Comparison of ENCODE assay signal across 9 cellular contexts in the genomic region with DNA sequence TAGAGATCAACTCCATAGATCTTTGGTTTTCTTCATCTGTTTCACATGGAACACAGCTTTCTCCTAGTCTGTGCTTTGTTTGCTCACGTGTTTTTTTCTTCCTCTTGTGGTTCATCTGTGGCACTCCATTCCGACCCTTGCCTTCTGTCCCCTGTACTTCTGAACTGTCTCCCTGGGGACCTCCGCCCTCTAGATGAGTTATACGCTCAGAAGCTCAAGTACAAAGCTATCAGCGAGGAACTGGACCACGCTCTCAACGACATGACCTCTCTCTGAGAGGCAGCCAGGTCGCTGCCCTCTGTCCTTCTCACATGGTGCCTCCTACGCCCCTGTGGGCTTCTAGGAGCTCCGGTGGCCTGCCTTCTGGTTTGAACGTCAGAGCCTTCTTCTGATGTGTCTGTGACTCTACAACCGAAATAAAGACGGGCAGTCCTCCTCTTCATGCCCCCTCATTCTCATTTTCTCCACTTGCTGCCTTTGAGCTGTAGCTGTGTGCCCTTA. TPM values are rescaled to one million over a fixed set of nuclear protein-coding genes. Genes with fewer than 3 reads are reported as not detected.
DNase-seq lines count a peak whose midpoint lies in the region; ATAC-seq and TF ChIP-seq lines count a peak whose summit lies in the region.
"Had no signal": no experiment of that assay in that cellular context is flagged by ENCODE, and none has a peak within 500 bp of the region (broad histone marks: within the 10 kb centered on the region; RNA-seq: fewer than 3 reads in every experiment).

No MANE protein-coding gene starts in this region.

- no peak overlapping the region for H3K9ac ChIP-seq in trophoblast cell (ENCODE audit: low read length)

- no peak overlapping the region for H2BK5ac ChIP-seq in trophoblast cell (ENCODE audit: low read depth, low read length, poor library complexity)

- H2BK120ac ChIP-seq in trophoblast cell (ENCODE audit: insufficient read depth, low read length, poor library complexity): no peak overlapping the region

- peak overlapping the region; percentile 80 for H3K27ac Mint-ChIP-seq in CD4-positive, alpha-beta T cell
- H3K27ac Mint-ChIP-seq in T-cell: peak overlapping the region; percentile 90 to 92

- H2BK12ac ChIP-seq in trophoblast cell (ENCODE audit: low read length): no peak overlapping the region

- H3K36me3 ChIP-seq in esophagus muscularis mucosa (peaks cover 80 to 100% (median 99%) of the 10 kb centered on the region in 4 donors), trophoblast cell (ENCODE audit: control insufficient read depth in 1 of 2, insufficient read depth in 2 of 2, low read length in 2 of 2) (peaks cover 69 to 90% of the 10 kb centered on the region in 2 experiments), MG63 (peaks cover 100% of the 10 kb centered on the region)

- POLR2A ChIA-PET in CD4-positive, alpha-beta T cell (lab: Charles Lee): interaction anchor here (0.6 to 3.1 kb wide), 11 partner anchors 9 to 366 kb away, joined by 3 to 32 read pairs (median 8); a partner anchor contains a TSS
- POLR2A ChIA-PET in T-cell (lab: Charles Lee): interaction anchor here (0.7 to 2.4 kb wide), 3 partner anchors 8 to 47 kb away, joined by 3 to 8 read pairs (median 5); no protein-coding TSS in a partner anchor

- H3K4ac ChIP-seq in trophoblast cell (ENCODE audit: low read depth, low read length): no peak overlapping the region

- no peaks in the 10 kb centered on the region for H3K79me2 ChIP-seq in trophoblast cell (ENCODE audit: control insufficient read depth, insufficient read depth, low read length, poor library complexity)

- TF ChIP-seq EP300 in esophagus muscularis mucosa (IDR thresholded peaks at IDR 0.05): no peak

- peaks cover 98% of the 10 kb centered on the region for H3K36me3 Mint-ChIP-seq in CD4-positive, alpha-beta T cell (ENCODE audit: low read depth)
- H3K36me3 Mint-ChIP-seq in T-cell: peaks cover 50% of the 10 kb centered on the region

- no peak overlapping the region for H4K8ac ChIP-seq in trophoblast cell (ENCODE audit: low read depth, low read length)

- H2AK5ac ChIP-seq in trophoblast cell (ENCODE audit: low read length): no peak overlapping the region

- H3K4me1 ChIP-seq in esophagus muscularis mucosa: peaks cover 0 to 67% (median 63%) of the 10 kb centered on the region in 4 donors
- H3K4me1 ChIP-seq in trophoblast cell (ENCODE audit: control insufficient read depth in 1 of 2, insufficient read depth in 2 of 2, low read length in 2 of 2): peaks cover 19 to 46% of the 10 kb centered on the region in 2 experiments

- intact Hi-C loops in CD4-positive, alpha-beta T cell (cut with DNase I, micrococcal nuclease): loop anchor here in 1 of 2 experiments (2.0 to 5.0 kb wide), 2 partner anchors 16 to 33 kb away; no protein-coding TSS in a partner anchor
- intact Hi-C loops in esophagus muscularis mucosa (cut with DNase I): no loop called here

- no peaks in the 10 kb centered on the region for H3K27me3 ChIP-seq in CD4-positive, alpha-beta T cell (ENCODE audit: control insufficient read depth, insufficient read depth, low read length)
- H3K27me3 ChIP-seq in esophagus muscularis mucosa (no peaks in the 10 kb centered on the region), trophoblast cell (ENCODE audit: insufficient read depth, low read length) (no peaks in the 10 kb centered on the region), MG63 (no peaks in the 10 kb centered on the region)

- peak overlapping the region; percentile 5 for H4K91ac ChIP-seq in trophoblast cell (ENCODE audit: low read depth, low read length)

- no peak overlapping the region for H3K14ac ChIP-seq in trophoblast cell (ENCODE audit: low read length)

- H3K23ac ChIP-seq in trophoblast cell (ENCODE audit: low read length): no peak overlapping the region

- H3K79me1 ChIP-seq in trophoblast cell (ENCODE audit: low read length): peaks cover 4% of the 10 kb centered on the region

- H3K27ac ChIP-seq in CD4-positive, alpha-beta T cell (ENCODE audit: low read depth, low read length): no peak overlapping the region
- H3K27ac ChIP-seq in esophagus muscularis mucosa (replicated peaks in 1 of 4): peak overlapping the region; percentile 64 to 100 (median 98)
- H3K27ac ChIP-seq in trophoblast cell (ENCODE audit: low read depth, low read length): peak overlapping the region; percentile 16

- H4K12ac ChIP-seq in trophoblast cell (ENCODE audit: low read depth, low read length): no peak overlapping the region

- no peaks in the 10 kb centered on the region for H3K9me3 Mint-ChIP-seq in CD4-positive, alpha-beta T cell
- no peaks in the 10 kb centered on the region for H3K9me3 Mint-ChIP-seq in T-cell

- no peak overlapping the region for H3K4me2 ChIP-seq in trophoblast cell (ENCODE audit: low read length)

- no peak overlapping the region for H3K18ac ChIP-seq in trophoblast cell (ENCODE audit: low read length)

- no peaks in the 10 kb centered on the region for H3K27me3 Mint-ChIP-seq in CD4-positive, alpha-beta T cell
- no peaks in the 10 kb centered on the region for H3K27me3 Mint-ChIP-seq in T-cell

- CTCF ChIA-PET in CD4-positive, alpha-beta T cell (lab: Charles Lee): interaction anchor here (1.0 to 1.9 kb wide), 6 partner anchors 10 to 54 kb away, joined by 3 to 8 read pairs (median 6); a partner anchor contains a TSS
- CTCF ChIA-PET in T-cell (lab: Charles Lee): interaction anchor here (0.5 to 1.7 kb wide), 7 partner anchors 8 to 1519 kb away, joined by 3 to 5 read pairs (median 4); no protein-coding TSS in a partner anchor

- H3K4me1 Mint-ChIP-seq in CD4-positive, alpha-beta T cell (ENCODE audit: low read depth): peaks cover 32% of the 10 kb centered on the region
- H3K4me1 Mint-ChIP-seq in T-cell: peaks cover 25 to 40% (median 26%) of the 10 kb centered on the region in 3 donors

- no peak for TF ChIP-seq POLR2A in esophagus muscularis mucosa (IDR thresholded peaks at IDR 0.05; ENCODE audit: low read depth)

- 66% methylated on average over 13 of the region's 13 CpGs for WGBS in esophagus muscularis mucosa
- WGBS in trophoblast cell (ENCODE audit: extremely low coverage, insufficient coverage, insufficient read length): no CpG with 5 or more reads among the region's 13 CpGs

- no peak for TF ChIP-seq CTCF in CD4-positive, alpha-beta T cell (IDR thresholded peaks at IDR 0.05)
- TF ChIP-seq CTCF in esophagus muscularis mucosa (IDR thresholded peaks at IDR 0.05) (no peak), GM20000 (IDR thresholded peaks at IDR 0.05; ENCODE audit: extremely low read depth, missing control alignments) (no peak)

- ATAC-seq in CD4-positive, alpha-beta T cell (ENCODE audit: poor library complexity): peak; percentile 66
- ATAC-seq in T-cell (replicated peaks in 1 of 4): peak; percentile 19 to 77 (median 62)
- ATAC-seq in GM21619 (IDR thresholded peaks at IDR 0.05; ENCODE audit: unreplicated experiment): no peak

- DNase-seq in CD4-positive, alpha-beta T cell: no peak
- DNase-seq in T-cell: peak in 2 of 34 experiments; percentile 26 to 31
- no peak for DNase-seq in esophagus muscularis mucosa (ENCODE audit: extremely low spot score)
- no peak for DNase-seq in trophoblast cell
- no peak for DNase-seq in GM20000 (ENCODE audit: low spot score)
- DNase-seq in MG63: no peak
- DNase-seq in OCI-M1 (lab: John Stamatoyannopoulos, UW): no peak
- DNase-seq: DMS 273 treated with DMSO at 0.1 percent for 48 hours had no signal

- H3K4me3 Mint-ChIP-seq in CD4-positive, alpha-beta T cell: peak overlapping the region; percentile 64
- H3K4me3 Mint-ChIP-seq in T-cell: peak overlapping the region in 2 of 3 donors; percentile 51 to 53

- H3K4me3 ChIP-seq in esophagus muscularis mucosa (no peak overlapping the region), trophoblast cell (ENCODE audit: low read depth, low read length) (no peak overlapping the region), MG63 (no peak overlapping the region)

- H2AFZ ChIP-seq in trophoblast cell (ENCODE audit: insufficient read depth, low read length, poor library complexity): no peak overlapping the region

- no peaks in the 10 kb centered on the region for H3K9me3 ChIP-seq in CD4-positive, alpha-beta T cell (ENCODE audit: control insufficient read depth, low read length)
- H3K9me3 ChIP-seq in esophagus muscularis mucosa: no peaks in the 10 kb centered on the region
- no peaks in the 10 kb centered on the region for H3K9me3 ChIP-seq in trophoblast cell (ENCODE audit: insufficient read depth, low read depth, low read length)
- H3K9me3 ChIP-seq in MG63: no peaks in the 10 kb centered on the region

RNA-seq across cellular contexts. Expression of a gene that starts 16.6 kb away (rescaled TPM):
- 10 to 100 TPM; 74.9 to 79.0 TPM for total RNA-seq in CD4-positive, alpha-beta T cell
- 10 to 100 TPM; 67.0 to 84.5 (median 71.7) TPM for total RNA-seq in T-cell
- total RNA-seq in esophagus muscularis mucosa: 10 to 100 TPM; 37.9 to 56.4 (median 42.9) TPM
- 61.7 and 61.9 TPM in 2 replicates for polyA plus RNA-seq in trophoblast cell (2013)
- 134 and 149 TPM in 2 replicates for total RNA-seq in MG63 (2014; rRNA removed; shearing (Covaris generic); ENCODE audit: low replicate concordance)

RNA-seq across cellular contexts. Expression of a gene that starts 18.8 kb away (rescaled TPM):
- 100 to 1,000 TPM; 182 to 185 TPM for total RNA-seq in CD4-positive, alpha-beta T cell
- 100 to 1,000 TPM in 2 of 5 donors, 10 to 100 TPM in 3; 83.6 to 189 (median 99.5) TPM for total RNA-seq in T-cell
- 100 to 1,000 TPM; 378 to 445 (median 414) TPM for total RNA-seq in esophagus muscularis mucosa
- polyA plus RNA-seq in trophoblast cell (2013): 859 and 864 TPM in 2 replicates
- 1,104 and 1,574 TPM in 2 replicates for total RNA-seq in MG63 (2014; rRNA removed; shearing (Covaris generic); ENCODE audit: low replicate concordance)

RNA-seq across cellular contexts. Expression of a gene that starts 48.4 kb away (rescaled TPM):
- total RNA-seq in CD4-positive, alpha-beta T cell: 10 to 100 TPM; 46.0 to 46.9 TPM
- total RNA-seq in T-cell (10 to 100 TPM; 23.5 to 37.0 (median 28.5) TPM), esophagus muscularis mucosa (under 1 TPM in 3 of 4 donors, not detected in 1; 0.52 to 0.83 (median 0.75) TPM)
- polyA plus RNA-seq in trophoblast cell (2013): 0.10 and 0.17 TPM in 2 replicates
- total RNA-seq in MG63 (2014; rRNA removed; shearing (Covaris generic); ENCODE audit: low replicate concordance): not detected in 2 replicates

Comparison
In these comparisons a context has a peak if more than half of its experiments do, and no peak if none do; other contexts are left out.
1. RNA of a gene that starts 48.4 kb away (total RNA-seq): 46.0 to 46.9 TPM in CD4-positive, alpha-beta T cell and 23.5 to 37.0 TPM in T-cell; 0.52 to 0.83 TPM in esophagus muscularis mucosa and not detected in MG63; every median in the first group is over 10 times any median in the second.